19 cellular contexts compared by ENCODE assay signal in genomic region chr7:107232568-107233090, GRCh38.
DNase-seq lines count a peak whose midpoint lies in the region; ATAC-seq and TF ChIP-seq lines count a peak whose summit lies in the region.
"Had no signal": no experiment of that assay in that cellular context is flagged by ENCODE, and none has a peak within 500 bp of the region (broad histone marks: within the 10 kb centered on the region; RNA-seq: fewer than 3 reads in every experiment).

No MANE protein-coding gene starts in this region.

- H3K27me3 ChIP-seq in GM23338 (ENCODE audit: insufficient read depth) (no peaks in the 10 kb centered on the region), osteoblast (ENCODE audit: insufficient read depth, low read length) (no peaks in the 10 kb centered on the region)
- H3K27me3 ChIP-seq: ascending aorta, gastroesophageal sphincter had no signal

- no peaks in the 10 kb centered on the region for H3K9me3 Mint-ChIP-seq in GM23338
- H3K9me3 Mint-ChIP-seq: activated CD4-positive, alpha-beta memory T cell treated with anti-CD3 and anti-CD28 coated beads for 36 hours; CD8-positive, alpha-beta T cell; stimulated activated effector memory CD8-positive, alpha-beta T cell treated with anti-CD3 and anti-CD28 coated beads, Interleukin-12 subunit alpha, Interleukin-12 subunit beta, amount 100 ng/mL, for 72 hours; type B pancreatic cell had no signal

- H3K36me3 ChIP-seq in GM23338 (ENCODE audit: insufficient read depth) (no peaks in the 10 kb centered on the region), osteoblast (ENCODE audit: insufficient read depth, low read length) (no peaks in the 10 kb centered on the region)

- H3F3A ChIP-seq in GM23338 (replicated peaks; ENCODE audit: low read depth): no peaks in the 10 kb centered on the region

- peaks cover 12% of the 10 kb centered on the region; the same call in 1 of the 2 replicates for H3K4me1 ChIP-seq in GM23338 (ENCODE audit: insufficient read depth)
- H3K4me1 ChIP-seq in osteoblast (ENCODE audit: insufficient read depth, low read length): peaks cover 28% of the 10 kb centered on the region
- H3K4me1 ChIP-seq: ascending aorta had no signal

- no peaks in the 10 kb centered on the region for H3K9me2 ChIP-seq in GM23338 (ENCODE audit: insufficient read depth)

- no peaks in the 10 kb centered on the region for H3K9me3 ChIP-seq in osteoblast (ENCODE audit: low read depth, low read length)
- H3K9me3 ChIP-seq: ascending aorta, gastroesophageal sphincter had no signal

- H3K4me3 Mint-ChIP-seq in GM23338: no peak overlapping the region
- H3K4me3 Mint-ChIP-seq: activated CD4-positive, alpha-beta memory T cell treated with anti-CD3 and anti-CD28 coated beads for 36 hours; CD8-positive, alpha-beta T cell; stimulated activated effector memory CD8-positive, alpha-beta T cell treated with anti-CD3 and anti-CD28 coated beads, Interleukin-12 subunit alpha, Interleukin-12 subunit beta, amount 100 ng/mL, for 72 hours; type B pancreatic cell had no signal

- no peaks in the 10 kb centered on the region; the same call in 2 of the 3 replicates for H3K36me3 Mint-ChIP-seq in GM23338 (ENCODE audit: low read depth)

- H3K4me1 Mint-ChIP-seq in GM23338: peaks cover 29% of the 10 kb centered on the region
- H3K4me1 Mint-ChIP-seq: stimulated activated effector memory CD8-positive, alpha-beta T cell treated with anti-CD3 and anti-CD28 coated beads, Interleukin-12 subunit alpha, Interleukin-12 subunit beta, amount 100 ng/mL, for 72 hours had no signal

- H3K4me2 ChIP-seq in GM23338: no peak overlapping the region
- peak overlapping the region; percentile 25 for H3K4me2 ChIP-seq in osteoblast (ENCODE audit: insufficient read depth, low read length)

- ATAC-seq in GM23338: peak; percentile 55
- ATAC-seq: CD8-positive, alpha-beta T cell; gastroesophageal sphincter; Panc1 had no signal

- H2AFZ ChIP-seq in GM23338 (no peak overlapping the region), osteoblast (ENCODE audit: low read length) (no peak overlapping the region)

- DNase-seq in GM23338 (ENCODE audit: low spot score) (no peak), NCI-H69 (lab: John Stamatoyannopoulos, UW) (peak; percentile 66), cerebellar nuclear complex (lab: John Stamatoyannopoulos, UW) (peak; percentile 41 to 56), osteoblast (ENCODE audit: insufficient read length, low spot score, missing footprints) (peak; percentile 44), T-helper 1 cell (no peak), Kasumi-1 (lab: John Stamatoyannopoulos, UW) (no peak), putamen (ENCODE audit: low spot score) (no peak)
- DNase-seq: activated CD4-positive, alpha-beta memory T cell treated with anti-CD3 and anti-CD28 coated beads for 36 hours; CD8-positive, alpha-beta T cell; effector CD8-positive, alpha-beta T cell; GDM1; kidney; NCI-H526; stimulated activated CD4-positive, alpha-beta T cell treated with anti-CD3 and anti-CD28 coated beads, Interleukin-4, amount 100 ng/mL, for 4 hours had no signal

- no peaks in the 10 kb centered on the region for H3K27me3 Mint-ChIP-seq in GM23338 (ENCODE audit: insufficient read depth, low read depth, poor library complexity)
- H3K27me3 Mint-ChIP-seq: activated CD4-positive, alpha-beta memory T cell treated with anti-CD3 and anti-CD28 coated beads for 36 hours; type B pancreatic cell had no signal

- TF ChIP-seq CTCF in GM23338 (conservative IDR thresholded peaks at IDR 0.05; ENCODE audit: low read depth in 2 of 2): no peak
- no peak for TF ChIP-seq CTCF in osteoblast (IDR thresholded peaks at IDR 0.05; ENCODE audit: extremely low read depth, low read depth, low read length)

- no peak overlapping the region; the same call in 1 of the 2 replicates for H3K27ac Mint-ChIP-seq in GM23338
- H3K27ac Mint-ChIP-seq: activated CD4-positive, alpha-beta memory T cell treated with anti-CD3 and anti-CD28 coated beads for 36 hours; CD8-positive, alpha-beta T cell; stimulated activated effector memory CD8-positive, alpha-beta T cell treated with anti-CD3 and anti-CD28 coated beads, Interleukin-12 subunit alpha, Interleukin-12 subunit beta, amount 100 ng/mL, for 72 hours; type B pancreatic cell had no signal

- H3K27ac ChIP-seq in GM23338 (ENCODE audit: low read depth) (no peak overlapping the region), osteoblast (ENCODE audit: low read depth, low read length) (no peak overlapping the region)
- H3K27ac ChIP-seq: ascending aorta, gastroesophageal sphincter had no signal

- H3K79me2 ChIP-seq in GM23338 (replicated peaks; ENCODE audit: insufficient read depth) (no peaks in the 10 kb centered on the region), osteoblast (ENCODE audit: insufficient read depth, low read length) (no peaks in the 10 kb centered on the region)

- H4K20me1 ChIP-seq in GM23338 (replicated peaks; ENCODE audit: insufficient read depth): no peaks in the 10 kb centered on the region
- no peaks in the 10 kb centered on the region for H4K20me1 ChIP-seq in osteoblast (ENCODE audit: insufficient read depth, low read length)

- no peak overlapping the region for H3K4me3 ChIP-seq in GM23338
- H3K4me3 ChIP-seq in osteoblast (ENCODE audit: insufficient read depth, low read length): no peak overlapping the region
- H3K4me3 ChIP-seq: ascending aorta, gastroesophageal sphincter had no signal

TF ChIP-seq in GM23338, 12 proteins besides CTCF, POLR2A, EP300 and RAD21 (continues in another document):
- TF ChIP-seq EZH2phosphoT487 (IDR thresholded peaks at IDR 0.05; ENCODE audit: unreplicated experiment) (no peak), POLR2AphosphoS5 (IDR thresholded peaks at IDR 0.05; ENCODE audit: low read depth) (no peak), CREB1 (CRISPR knock-in tag; IDR thresholded peaks at IDR 0.05; ENCODE audit: low read depth) (no peak), ZNF114 (CRISPR knock-in tag; IDR thresholded peaks at IDR 0.05) (no peak), ZNF331 (CRISPR knock-in tag; IDR thresholded peaks at IDR 0.05; ENCODE audit: low read depth) (no peak), STAT1 (IDR thresholded peaks at IDR 0.05; ENCODE audit: unreplicated experiment) (no peak), EZH2 (IDR thresholded peaks at IDR 0.05; ENCODE audit: low read depth, unreplicated experiment) (no peak), JUNB (IDR thresholded peaks at IDR 0.05; ENCODE audit: unreplicated experiment) (no peak)
- TF ChIP-seq, protein P1, sequence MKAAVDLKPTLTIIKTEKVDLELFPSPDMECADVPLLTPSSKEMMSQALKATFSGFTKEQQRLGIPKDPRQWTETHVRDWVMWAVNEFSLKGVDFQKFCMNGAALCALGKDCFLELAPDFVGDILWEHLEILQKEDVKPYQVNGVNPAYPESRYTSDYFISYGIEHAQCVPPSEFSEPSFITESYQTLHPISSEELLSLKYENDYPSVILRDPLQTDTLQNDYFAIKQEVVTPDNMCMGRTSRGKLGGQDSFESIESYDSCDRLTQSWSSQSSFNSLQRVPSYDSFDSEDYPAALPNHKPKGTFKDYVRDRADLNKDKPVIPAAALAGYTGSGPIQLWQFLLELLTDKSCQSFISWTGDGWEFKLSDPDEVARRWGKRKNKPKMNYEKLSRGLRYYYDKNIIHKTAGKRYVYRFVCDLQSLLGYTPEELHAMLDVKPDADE (IDR thresholded peaks at IDR 0.05): no peak
- TF ChIP-seq, protein P2, sequence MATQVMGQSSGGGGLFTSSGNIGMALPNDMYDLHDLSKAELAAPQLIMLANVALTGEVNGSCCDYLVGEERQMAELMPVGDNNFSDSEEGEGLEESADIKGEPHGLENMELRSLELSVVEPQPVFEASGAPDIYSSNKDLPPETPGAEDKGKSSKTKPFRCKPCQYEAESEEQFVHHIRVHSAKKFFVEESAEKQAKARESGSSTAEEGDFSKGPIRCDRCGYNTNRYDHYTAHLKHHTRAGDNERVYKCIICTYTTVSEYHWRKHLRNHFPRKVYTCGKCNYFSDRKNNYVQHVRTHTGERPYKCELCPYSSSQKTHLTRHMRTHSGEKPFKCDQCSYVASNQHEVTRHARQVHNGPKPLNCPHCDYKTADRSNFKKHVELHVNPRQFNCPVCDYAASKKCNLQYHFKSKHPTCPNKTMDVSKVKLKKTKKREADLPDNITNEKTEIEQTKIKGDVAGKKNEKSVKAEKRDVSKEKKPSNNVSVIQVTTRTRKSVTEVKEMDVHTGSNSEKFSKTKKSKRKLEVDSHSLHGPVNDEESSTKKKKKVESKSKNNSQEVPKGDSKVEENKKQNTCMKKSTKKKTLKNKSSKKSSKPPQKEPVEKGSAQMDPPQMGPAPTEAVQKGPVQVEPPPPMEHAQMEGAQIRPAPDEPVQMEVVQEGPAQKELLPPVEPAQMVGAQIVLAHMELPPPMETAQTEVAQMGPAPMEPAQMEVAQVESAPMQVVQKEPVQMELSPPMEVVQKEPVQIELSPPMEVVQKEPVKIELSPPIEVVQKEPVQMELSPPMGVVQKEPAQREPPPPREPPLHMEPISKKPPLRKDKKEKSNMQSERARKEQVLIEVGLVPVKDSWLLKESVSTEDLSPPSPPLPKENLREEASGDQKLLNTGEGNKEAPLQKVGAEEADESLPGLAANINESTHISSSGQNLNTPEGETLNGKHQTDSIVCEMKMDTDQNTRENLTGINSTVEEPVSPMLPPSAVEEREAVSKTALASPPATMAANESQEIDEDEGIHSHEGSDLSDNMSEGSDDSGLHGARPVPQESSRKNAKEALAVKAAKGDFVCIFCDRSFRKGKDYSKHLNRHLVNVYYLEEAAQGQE (IDR thresholded peaks at IDR 0.05; ENCODE audit: unreplicated experiment): no peak

Comparison
In these comparisons a context has a peak if more than half of its experiments do, and no peak if none do; other contexts are left out.
1. DNase-seq: peak in NCI-H69 (single experiment), cerebellar nuclear complex (2 of 2) and osteoblast (single experiment); none in GM23338 (single experiment), T-helper 1 cell (0 of 5), Kasumi-1 (0 of 2) and putamen (single experiment).